ENCODE assay signal across 8 cellular contexts in genomic region chr3:65953301-65953812, GRCh38.
DNase-seq lines count a peak whose midpoint lies in the region; ATAC-seq and TF ChIP-seq lines count a peak whose summit lies in the region.

No MANE protein-coding gene starts in this region.

- H3K36me3 ChIP-seq in gastroesophageal sphincter (no peaks in the 10 kb centered on the region), osteoblast (ENCODE audit: insufficient read depth, low read length) (no peaks in the 10 kb centered on the region)
- no peaks in the 10 kb centered on the region for H3K36me3 ChIP-seq in CD8-positive, alpha-beta memory T cell (ENCODE audit: insufficient read depth, low read length)

- peaks cover 0 to 2% (median 2%) of the 10 kb centered on the region in 5 donors for H3K9me3 Mint-ChIP-seq in CD8-positive, alpha-beta memory T cell
- H3K9me3 Mint-ChIP-seq in natural killer cell treated with Interleukin-12 subunit alpha and Interleukin-12 subunit beta and Interleukin-15 and Interleukin-18, amount 100 ng/mL, for 72 hours, result peaks cover 2% of the 10 kb centered on the region

- ATAC-seq in gastroesophageal sphincter, result no peak
- no peak for ATAC-seq in HG03095 (IDR thresholded peaks at IDR 0.05; ENCODE audit: unreplicated experiment)
- no peak for ATAC-seq in GM19455 (IDR thresholded peaks at IDR 0.05; ENCODE audit: unreplicated experiment)
- no peak for ATAC-seq in natural killer cell treated with Interleukin-12 subunit alpha and Interleukin-12 subunit beta and Interleukin-15 and Interleukin-18, amount 100 ng/mL, for 72 hours

- peaks cover 7% of the 10 kb centered on the region for H4K20me1 ChIP-seq in osteoblast (ENCODE audit: insufficient read depth, low read length)

- H3K4me3 Mint-ChIP-seq in CD8-positive, alpha-beta memory T cell, result no peak overlapping the region
- no peak overlapping the region for H3K4me3 Mint-ChIP-seq in natural killer cell treated with Interleukin-12 subunit alpha and Interleukin-12 subunit beta and Interleukin-15 and Interleukin-18, amount 100 ng/mL, for 72 hours

- no peak overlapping the region for H3K4me3 ChIP-seq in gastroesophageal sphincter
- H3K4me3 ChIP-seq in osteoblast (ENCODE audit: insufficient read depth, low read length), result peak overlapping the region; percentile 4
- H3K4me3 ChIP-seq in CD8-positive, alpha-beta memory T cell (ENCODE audit: low read length), result no peak overlapping the region

- H2AFZ ChIP-seq in osteoblast (ENCODE audit: low read length), result no peak overlapping the region

- H3K4me1 ChIP-seq in gastroesophageal sphincter (peaks cover 3 to 42% (median 11%) of the 10 kb centered on the region in 3 donors), osteoblast (ENCODE audit: insufficient read depth, low read length) (peaks cover 66% of the 10 kb centered on the region)
- no peaks in the 10 kb centered on the region for H3K4me1 ChIP-seq in CD8-positive, alpha-beta memory T cell (ENCODE audit: insufficient read depth, low read length)

- CTCF ChIA-PET in CD8-positive, alpha-beta memory T cell (lab: Charles Lee), result no interaction called here

- POLR2A ChIA-PET in CD8-positive, alpha-beta memory T cell (lab: Charles Lee), result no interaction called here

- no peaks in the 10 kb centered on the region for H3K4me1 Mint-ChIP-seq in CD8-positive, alpha-beta memory T cell
- H3K4me1 Mint-ChIP-seq in natural killer cell treated with Interleukin-12 subunit alpha and Interleukin-12 subunit beta and Interleukin-15 and Interleukin-18, amount 100 ng/mL, for 72 hours (ENCODE audit: low read depth in 2 of 2), result no peaks in the 10 kb centered on the region

- peak; percentile 67 for DNase-seq in DMS53 treated with DMSO at 0.1 percent for 48 hours (lab: John Stamatoyannopoulos, UW; ENCODE audit: unreplicated experiment)
- DNase-seq in NCI-H69 (lab: John Stamatoyannopoulos, UW), result peak; percentile 76
- peak; percentile 8 for DNase-seq in osteoblast (ENCODE audit: insufficient read length, low spot score, missing footprints)
- no peak for DNase-seq in CD8-positive, alpha-beta memory T cell
- no peak for DNase-seq in natural killer cell treated with Interleukin-12 subunit alpha and Interleukin-12 subunit beta and Interleukin-15 and Interleukin-18, amount 100 ng/mL, for 72 hours (ENCODE audit: low spot score)

- H3K79me2 ChIP-seq in osteoblast (ENCODE audit: insufficient read depth, low read length), result peaks cover 84% of the 10 kb centered on the region

- peak overlapping the region; percentile 70 for H3K4me2 ChIP-seq in osteoblast (ENCODE audit: insufficient read depth, low read length)

- no peak for TF ChIP-seq EP300 in gastroesophageal sphincter (IDR thresholded peaks at IDR 0.05)

- peaks cover 2 to 5% of the 10 kb centered on the region in 2 donors for H3K27me3 Mint-ChIP-seq in CD8-positive, alpha-beta memory T cell
- H3K27me3 Mint-ChIP-seq in natural killer cell treated with Interleukin-12 subunit alpha and Interleukin-12 subunit beta and Interleukin-15 and Interleukin-18, amount 100 ng/mL, for 72 hours, result peaks cover 4 to 7% of the 10 kb centered on the region in 2 donors

- TF ChIP-seq CTCF in gastroesophageal sphincter (IDR thresholded peaks at IDR 0.05) (no peak), osteoblast (IDR thresholded peaks at IDR 0.05; ENCODE audit: extremely low read depth, low read depth, low read length) (no peak)

- H3K27ac Mint-ChIP-seq in CD8-positive, alpha-beta memory T cell, result no peak overlapping the region
- no peak overlapping the region for H3K27ac Mint-ChIP-seq in natural killer cell treated with Interleukin-12 subunit alpha and Interleukin-12 subunit beta and Interleukin-15 and Interleukin-18, amount 100 ng/mL, for 72 hours

- H3K27ac ChIP-seq in gastroesophageal sphincter (peak overlapping the region in 3 of 4 donors; percentile 46 to 48 (median 47)), osteoblast (ENCODE audit: low read depth, low read length) (peak overlapping the region; percentile 87)
- no peak overlapping the region for H3K27ac ChIP-seq in CD8-positive, alpha-beta memory T cell (ENCODE audit: low read depth, low read length)

- 39 to 63% methylated on average over 1 to 2 of the region's 5 CpGs for WGBS in gastroesophageal sphincter (ENCODE audit: low coverage in 1 of 2), 2 donors

- H3K36me3 Mint-ChIP-seq in CD8-positive, alpha-beta memory T cell, result no peaks in the 10 kb centered on the region
- no peaks in the 10 kb centered on the region for H3K36me3 Mint-ChIP-seq in natural killer cell treated with Interleukin-12 subunit alpha and Interleukin-12 subunit beta and Interleukin-15 and Interleukin-18, amount 100 ng/mL, for 72 hours

- no peaks in the 10 kb centered on the region for H3K9me3 ChIP-seq in gastroesophageal sphincter
- no peaks in the 10 kb centered on the region for H3K9me3 ChIP-seq in osteoblast (ENCODE audit: low read depth, low read length)
- no peaks in the 10 kb centered on the region for H3K9me3 ChIP-seq in CD8-positive, alpha-beta memory T cell (ENCODE audit: low read length)

- no peak for TF ChIP-seq POLR2A in gastroesophageal sphincter (IDR thresholded peaks at IDR 0.05)

- no peaks in the 10 kb centered on the region for H3K27me3 ChIP-seq in gastroesophageal sphincter
- no peaks in the 10 kb centered on the region for H3K27me3 ChIP-seq in osteoblast (ENCODE audit: insufficient read depth, low read length)
- H3K27me3 ChIP-seq in CD8-positive, alpha-beta memory T cell (ENCODE audit: insufficient read depth, low read length, poor library complexity, severe bottlenecking), result no peaks in the 10 kb centered on the region

Comparison
In these comparisons a context has a peak if more than half of its experiments do, and no peak if none do; other contexts are left out.
1. DNase-seq: peak in DMS53 treated with DMSO at 0.1 percent for 48 hours (single experiment), NCI-H69 (single experiment) and osteoblast (single experiment); none in CD8-positive, alpha-beta memory T cell (0 of 5) and natural killer cell treated with Interleukin-12 subunit alpha and Interleukin-12 subunit beta and Interleukin-15 and Interleukin-18, amount 100 ng/mL, for 72 hours (single experiment).